1 cellular context compared by ENCODE assay signal in the genomic region with DNA sequence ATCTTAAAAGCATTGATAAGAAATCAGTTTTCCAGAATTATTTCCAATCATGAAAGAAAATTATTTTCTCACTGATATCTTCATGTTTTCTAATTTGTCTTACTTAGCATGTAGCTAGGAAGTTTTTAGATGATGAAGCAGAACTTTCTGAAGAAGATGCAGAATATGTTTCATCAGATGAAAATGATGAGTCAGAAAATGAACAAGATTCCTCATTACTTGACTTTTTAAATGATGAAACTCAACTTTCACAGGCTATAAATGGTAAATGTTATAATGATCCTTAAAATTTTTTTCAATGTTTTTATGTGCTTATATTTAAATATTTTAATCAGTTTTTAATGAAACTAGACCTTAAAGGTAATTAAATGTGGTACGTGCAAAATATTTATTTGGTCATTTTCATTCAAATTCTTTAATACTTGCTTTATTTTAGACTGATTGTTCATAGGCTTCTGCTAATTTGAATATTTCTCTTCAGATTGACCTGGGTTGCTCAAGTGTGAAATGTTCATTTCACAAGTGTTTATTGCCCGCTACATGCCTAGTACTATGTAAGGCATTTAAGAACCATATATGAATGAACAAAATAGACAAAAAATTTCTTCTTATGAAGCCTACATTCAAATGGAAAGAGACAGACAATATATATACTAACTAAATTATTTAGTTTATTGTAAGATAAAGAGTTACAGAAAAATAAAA.
A peak's percentile ranks its signal among the peaks of the same experiment; 100 is the strongest.
TF ChIP-seq lines count a peak whose summit lies in the region.

No MANE protein-coding gene starts in this region.

TF ChIP-seq in A549, 52 proteins besides CTCF, POLR2A, EP300 and RAD21:
- peak; percentile 23 for TF ChIP-seq MAFK (IDR thresholded peaks at IDR 0.05; ENCODE audit: partially characterized antibody)
- no peak for TF ChIP-seq PHF8 (IDR thresholded peaks at IDR 0.05; ENCODE audit: borderline replicate concordance, low read depth)
- no peak for TF ChIP-seq BHLHE40 (IDR thresholded peaks at IDR 0.05; ENCODE audit: low read depth, low read length)
